In the genomic region with DNA sequence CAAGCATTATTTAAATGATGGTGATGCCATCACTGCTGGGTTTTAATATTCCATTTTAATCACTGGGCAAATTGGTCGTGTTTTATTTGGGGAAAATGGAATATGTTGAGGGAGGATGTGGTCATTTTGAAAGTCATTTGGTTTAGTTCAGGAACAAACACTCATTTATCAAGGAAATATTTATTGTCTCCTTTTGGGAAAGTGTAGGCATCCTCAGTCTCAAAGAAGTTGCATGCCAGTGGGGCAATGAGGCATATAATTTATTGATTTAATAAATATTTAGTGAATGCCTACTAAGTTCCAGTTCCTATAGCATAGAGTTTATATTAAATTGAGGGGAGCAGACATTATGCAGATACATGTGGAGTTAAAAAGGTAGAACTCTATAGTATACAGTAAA, we compare ENCODE assay signal across 8 cellular contexts.
"Had no signal": no experiment of that assay in that cellular context is flagged by ENCODE, and none has a peak within 500 bp of the region (broad histone marks: within the 10 kb centered on the region; RNA-seq: fewer than 3 reads in every experiment).

No MANE protein-coding gene starts in this region.

- ATAC-seq: GM12878 had no signal

- DNase-seq: GDM1, GF-D8 had no signal

- H3K4me3 ChIP-seq: GM12878 had no signal

- FAIRE-seq: G401.6, GM12878, GM12891, GM12892, GM18507, GM19239 had no signal
